Comparison of ENCODE assay signal across 8 cellular contexts in genomic region chr1:196607940-196608339, GRCh38. TPM values are rescaled to one million over a fixed set of nuclear protein-coding genes. Genes with fewer than 3 reads are reported as not detected.
DNase-seq lines count a peak whose midpoint lies in the region; TF ChIP-seq lines count a peak whose summit lies in the region.

No MANE protein-coding gene starts in this region.

- H3K36me3 ChIP-seq in mucosa of rectum (ENCODE audit: control insufficient read depth in 2 of 2, insufficient read depth in 2 of 2, low read length in 2 of 2): no peaks in the 10 kb centered on the region

- H3K9me3 ChIP-seq in mucosa of rectum (ENCODE audit: control insufficient read depth in 2 of 2, low read length in 2 of 2): no peaks in the 10 kb centered on the region

- DNase-seq in AG04449 (ENCODE audit: low read depth, low spot score): no peak
- peak; percentile 7 for DNase-seq in LHCN-M2 (ENCODE audit: low read depth)
- peak; percentile 18 for DNase-seq in choroid plexus epithelial cell (ENCODE audit: low read depth)
- DNase-seq in NCI-H2081 treated with DMSO at 0.1 percent for 48 hours (lab: John Stamatoyannopoulos, UW): no peak
- no peak for DNase-seq in SIG-M5 (lab: John Stamatoyannopoulos, UW)
- no peak for DNase-seq in NOMO-1 treated with dmso at 0.1 percent for 144 hours (lab: John Stamatoyannopoulos, UW; ENCODE audit: unreplicated experiment)
- no peak for DNase-seq in ecto neural progenitor cell (ENCODE audit: low spot score)

- no peaks in the 10 kb centered on the region for H3K27me3 ChIP-seq in mucosa of rectum (ENCODE audit: control insufficient read depth in 2 of 2, insufficient read depth in 2 of 2, low read length in 2 of 2)

- TF ChIP-seq CTCF in AG04449 (IDR thresholded peaks at IDR 0.05; ENCODE audit: insufficient read depth, low read length, missing control alignments) (no peak), choroid plexus epithelial cell (conservative IDR thresholded peaks at IDR 0.05; ENCODE audit: low read depth, low read length) (no peak)

- H3K4me3 ChIP-seq in AG04449 (ENCODE audit: low read depth, low read length): peak overlapping the region; percentile 61
- H3K4me3 ChIP-seq in choroid plexus epithelial cell (ENCODE audit: low read depth, low read length): peak overlapping the region; percentile 79
- H3K4me3 ChIP-seq in mucosa of rectum (ENCODE audit: low read length in 2 of 2): peak overlapping the region; percentile 64 to 68

- H3K4me1 ChIP-seq in mucosa of rectum (ENCODE audit: control insufficient read depth in 2 of 2, insufficient read depth in 2 of 2, low read length in 2 of 2): no peaks in the 10 kb centered on the region

- H3K27ac ChIP-seq in mucosa of rectum (ENCODE audit: low read depth in 2 of 2, low read length in 2 of 2): peak overlapping the region; percentile 25 to 48

- POLR2A ChIA-PET in AG04449 (lab: Yijun Ruan, JAX): no interaction called here

- CTCF ChIA-PET in AG04449 (lab: Yijun Ruan, JAX): no interaction called here

- peak overlapping the region in 1 of 2 donors; percentile 57 for H3K9ac ChIP-seq in mucosa of rectum (ENCODE audit: low read depth in 1 of 2, low read length in 2 of 2)

RNA-seq across cellular contexts. Expression of gene KCNT2, which starts 0.3 kb away (rescaled TPM):
- 0.92 and 1.2 TPM in 2 replicates for total RNA-seq in LHCN-M2 (2014; rRNA removed)
- 0.07 TPM for polyA plus RNA-seq in LHCN-M2 (2012)

RNA-seq across cellular contexts. Expression of gene CFH, which starts 43.9 kb away (rescaled TPM):
- total RNA-seq in LHCN-M2 (2014; rRNA removed): 133 and 165 TPM in 2 replicates
- 30.9 TPM for polyA plus RNA-seq in LHCN-M2 (2012)

Comparison
In these comparisons a context has a peak if more than half of its experiments do, and no peak if none do; other contexts are left out.
1. DNase-seq: peak in LHCN-M2 (single experiment) and choroid plexus epithelial cell (single experiment); none in AG04449 (single experiment), NCI-H2081 treated with DMSO at 0.1 percent for 48 hours (single experiment), SIG-M5 (single experiment), NOMO-1 treated with dmso at 0.1 percent for 144 hours (single experiment) and ecto neural progenitor cell (single experiment).
2. Peak in every context shown above with its lines, with median percentiles within 50 percentile points of each other: H3K4me3 ChIP-seq.